ENCODE assay signal across 1 cellular context in genomic region chr11:112024778-112025678, GRCh38.
TF ChIP-seq lines count a peak whose summit lies in the region.

Gene DLAT, plus strand, starts transcription at chr11:112025408. Its CDS starts 65 bp downstream, at chr11:112025473.

TF ChIP-seq in K562, 482 proteins besides CTCF, POLR2A, EP300 and RAD21 (continued from another document and continues in another):
- peak; percentile 58 for TF ChIP-seq THAP12 (CRISPR knock-in tag; IDR thresholded peaks at IDR 0.05)
- TF ChIP-seq, protein P1, sequence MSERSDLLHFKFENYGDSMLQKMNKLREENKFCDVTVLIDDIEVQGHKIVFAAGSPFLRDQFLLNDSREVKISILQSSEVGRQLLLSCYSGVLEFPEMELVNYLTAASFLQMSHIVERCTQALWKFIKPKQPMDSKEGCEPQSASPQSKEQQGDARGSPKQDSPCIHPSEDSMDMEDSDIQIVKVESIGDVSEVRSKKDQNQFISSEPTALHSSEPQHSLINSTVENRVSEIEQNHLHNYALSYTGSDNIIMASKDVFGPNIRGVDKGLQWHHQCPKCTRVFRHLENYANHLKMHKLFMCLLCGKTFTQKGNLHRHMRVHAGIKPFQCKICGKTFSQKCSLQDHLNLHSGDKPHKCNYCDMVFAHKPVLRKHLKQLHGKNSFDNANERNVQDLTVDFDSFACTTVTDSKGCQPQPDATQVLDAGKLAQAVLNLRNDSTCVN (CRISPR knock-in tag; IDR thresholded peaks at IDR 0.05): peak; percentile 83
- TF ChIP-seq FUS (optimal IDR thresholded peaks at IDR 0.05; ENCODE audit: low read depth, low read length): no peak
- no peak for TF ChIP-seq HNRNPH1 (optimal IDR thresholded peaks at IDR 0.05; ENCODE audit: low read depth, low read length)
- peak; percentile 65; the same call in 1 of the 2 replicates for TF ChIP-seq ELF4 (CRISPR knock-in tag; IDR thresholded peaks at IDR 0.05)
- TF ChIP-seq MBD2 (IDR thresholded peaks at IDR 0.05; ENCODE audit: borderline replicate concordance, low read depth): peak; percentile 83; the same call in 1 of the 2 replicates
- TF ChIP-seq CLOCK (CRISPR knock-in tag; IDR thresholded peaks at IDR 0.05; ENCODE audit: borderline replicate concordance): no peak
- TF ChIP-seq ILF3 (IDR thresholded peaks at IDR 0.05; ENCODE audit: borderline replicate concordance): no peak
- TF ChIP-seq RBM14 (IDR thresholded peaks at IDR 0.05; ENCODE audit: borderline replicate concordance, insufficient read depth, low read depth, low read length): no peak
- TF ChIP-seq ZNF311 (CRISPR knock-in tag; IDR thresholded peaks at IDR 0.05): 0 out of 2 replicates have a peak, but pooled peaks have one; percentile 25
- TF ChIP-seq ETV5 (CRISPR knock-in tag; IDR thresholded peaks at IDR 0.05; ENCODE audit: low read depth): no peak; the same call in 1 of the 2 replicates
- no peak for TF ChIP-seq PHF21A (IDR thresholded peaks at IDR 0.05; ENCODE audit: borderline replicate concordance, low read depth)
- peak; percentile 11 to 62 for TF ChIP-seq AFF1 (IDR thresholded peaks at IDR 0.05; ENCODE audit: low read depth in 1 of 2, partially characterized antibody in 2 of 2)
- no peak for TF ChIP-seq ZNF134 (CRISPR knock-in tag; conservative IDR thresholded peaks at IDR 0.05)
- TF ChIP-seq, protein P2, sequence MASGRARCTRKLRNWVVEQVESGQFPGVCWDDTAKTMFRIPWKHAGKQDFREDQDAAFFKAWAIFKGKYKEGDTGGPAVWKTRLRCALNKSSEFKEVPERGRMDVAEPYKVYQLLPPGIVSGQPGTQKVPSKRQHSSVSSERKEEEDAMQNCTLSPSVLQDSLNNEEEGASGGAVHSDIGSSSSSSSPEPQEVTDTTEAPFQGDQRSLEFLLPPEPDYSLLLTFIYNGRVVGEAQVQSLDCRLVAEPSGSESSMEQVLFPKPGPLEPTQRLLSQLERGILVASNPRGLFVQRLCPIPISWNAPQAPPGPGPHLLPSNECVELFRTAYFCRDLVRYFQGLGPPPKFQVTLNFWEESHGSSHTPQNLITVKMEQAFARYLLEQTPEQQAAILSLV (tag; IDR thresholded peaks at IDR 0.05): no peak
- no peak for TF ChIP-seq SOX6 (IDR thresholded peaks at IDR 0.05)
- peak; percentile 48 for TF ChIP-seq RBM22 (IDR thresholded peaks at IDR 0.05; ENCODE audit: low read depth, low read length, poor library complexity, severe bottlenecking)
- peak; percentile 92 for TF ChIP-seq TAF1 (IDR thresholded peaks at IDR 0.05; ENCODE audit: control insufficient read depth, extremely low read depth, insufficient read depth, low read length, severe bottlenecking)
- peak; percentile 7; the same call in 1 of the 2 replicates for TF ChIP-seq TCF7 (IDR thresholded peaks at IDR 0.05; ENCODE audit: borderline replicate concordance)
- no peak for TF ChIP-seq SNAPC5 (CRISPR knock-in tag; IDR thresholded peaks at IDR 0.05)
- TF ChIP-seq ZBTB17 (CRISPR knock-in tag; IDR thresholded peaks at IDR 0.05): peak; percentile 64; the same call in 1 of the 2 replicates
- no peak for TF ChIP-seq HNRNPUL1 (IDR thresholded peaks at IDR 0.05; ENCODE audit: low read length)
- no peak; the same call in 1 of the 2 replicates for TF ChIP-seq HDGF (IDR thresholded peaks at IDR 0.05)
- TF ChIP-seq ZNF23 (CRISPR knock-in tag; IDR thresholded peaks at IDR 0.05): no peak
- TF ChIP-seq SMARCA4 (IDR thresholded peaks at IDR 0.05): peak; percentile 19; the same call in 1 of the 2 replicates
- TF ChIP-seq MCM5 (IDR thresholded peaks at IDR 0.05; ENCODE audit: low read depth): no peak
- peak; percentile 53 for TF ChIP-seq SMAD4 (CRISPR knock-in tag; conservative IDR thresholded peaks at IDR 0.05)
- TF ChIP-seq ZNF274 (IDR thresholded peaks at IDR 0.05; ENCODE audit: borderline replicate concordance, low read depth, low read length): no peak
- TF ChIP-seq, protein P3, sequence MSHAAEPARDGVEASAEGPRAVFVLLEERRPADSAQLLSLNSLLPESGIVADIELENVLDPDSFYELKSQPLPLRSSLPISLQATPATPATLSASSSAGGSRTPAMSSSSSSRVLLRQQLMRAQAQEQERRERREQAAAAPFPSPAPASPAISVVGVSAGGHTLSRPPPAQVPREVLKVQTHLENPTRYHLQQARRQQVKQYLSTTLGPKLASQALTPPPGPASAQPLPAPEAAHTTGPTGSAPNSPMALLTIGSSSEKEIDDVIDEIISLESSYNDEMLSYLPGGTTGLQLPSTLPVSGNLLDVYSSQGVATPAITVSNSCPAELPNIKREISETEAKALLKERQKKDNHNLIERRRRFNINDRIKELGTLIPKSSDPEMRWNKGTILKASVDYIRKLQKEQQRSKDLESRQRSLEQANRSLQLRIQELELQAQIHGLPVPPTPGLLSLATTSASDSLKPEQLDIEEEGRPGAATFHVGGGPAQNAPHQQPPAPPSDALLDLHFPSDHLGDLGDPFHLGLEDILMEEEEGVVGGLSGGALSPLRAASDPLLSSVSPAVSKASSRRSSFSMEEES (CRISPR knock-in tag; IDR thresholded peaks at IDR 0.05): no peak
- no peak for TF ChIP-seq ZNF507 (tag; conservative IDR thresholded peaks at IDR 0.05)
- no peak for TF ChIP-seq USF2 (CRISPR knock-in tag; IDR thresholded peaks at IDR 0.05)
- TF ChIP-seq, protein P4, sequence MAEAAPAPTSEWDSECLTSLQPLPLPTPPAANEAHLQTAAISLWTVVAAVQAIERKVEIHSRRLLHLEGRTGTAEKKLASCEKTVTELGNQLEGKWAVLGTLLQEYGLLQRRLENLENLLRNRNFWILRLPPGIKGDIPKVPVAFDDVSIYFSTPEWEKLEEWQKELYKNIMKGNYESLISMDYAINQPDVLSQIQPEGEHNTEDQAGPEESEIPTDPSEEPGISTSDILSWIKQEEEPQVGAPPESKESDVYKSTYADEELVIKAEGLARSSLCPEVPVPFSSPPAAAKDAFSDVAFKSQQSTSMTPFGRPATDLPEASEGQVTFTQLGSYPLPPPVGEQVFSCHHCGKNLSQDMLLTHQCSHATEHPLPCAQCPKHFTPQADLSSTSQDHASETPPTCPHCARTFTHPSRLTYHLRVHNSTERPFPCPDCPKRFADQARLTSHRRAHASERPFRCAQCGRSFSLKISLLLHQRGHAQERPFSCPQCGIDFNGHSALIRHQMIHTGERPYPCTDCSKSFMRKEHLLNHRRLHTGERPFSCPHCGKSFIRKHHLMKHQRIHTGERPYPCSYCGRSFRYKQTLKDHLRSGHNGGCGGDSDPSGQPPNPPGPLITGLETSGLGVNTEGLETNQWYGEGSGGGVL (CRISPR knock-in tag; IDR thresholded peaks at IDR 0.05): no peak
- no peak for TF ChIP-seq HDAC6 (IDR thresholded peaks at IDR 0.05; ENCODE audit: low read depth, low read length)
- TF ChIP-seq SMAD1 (IDR thresholded peaks at IDR 0.05; ENCODE audit: low read depth, low read length, partially characterized antibody): peak; percentile 20
- TF ChIP-seq CREBBP (IDR thresholded peaks at IDR 0.05; ENCODE audit: low read depth, low read length): no peak
- TF ChIP-seq, protein P5, sequence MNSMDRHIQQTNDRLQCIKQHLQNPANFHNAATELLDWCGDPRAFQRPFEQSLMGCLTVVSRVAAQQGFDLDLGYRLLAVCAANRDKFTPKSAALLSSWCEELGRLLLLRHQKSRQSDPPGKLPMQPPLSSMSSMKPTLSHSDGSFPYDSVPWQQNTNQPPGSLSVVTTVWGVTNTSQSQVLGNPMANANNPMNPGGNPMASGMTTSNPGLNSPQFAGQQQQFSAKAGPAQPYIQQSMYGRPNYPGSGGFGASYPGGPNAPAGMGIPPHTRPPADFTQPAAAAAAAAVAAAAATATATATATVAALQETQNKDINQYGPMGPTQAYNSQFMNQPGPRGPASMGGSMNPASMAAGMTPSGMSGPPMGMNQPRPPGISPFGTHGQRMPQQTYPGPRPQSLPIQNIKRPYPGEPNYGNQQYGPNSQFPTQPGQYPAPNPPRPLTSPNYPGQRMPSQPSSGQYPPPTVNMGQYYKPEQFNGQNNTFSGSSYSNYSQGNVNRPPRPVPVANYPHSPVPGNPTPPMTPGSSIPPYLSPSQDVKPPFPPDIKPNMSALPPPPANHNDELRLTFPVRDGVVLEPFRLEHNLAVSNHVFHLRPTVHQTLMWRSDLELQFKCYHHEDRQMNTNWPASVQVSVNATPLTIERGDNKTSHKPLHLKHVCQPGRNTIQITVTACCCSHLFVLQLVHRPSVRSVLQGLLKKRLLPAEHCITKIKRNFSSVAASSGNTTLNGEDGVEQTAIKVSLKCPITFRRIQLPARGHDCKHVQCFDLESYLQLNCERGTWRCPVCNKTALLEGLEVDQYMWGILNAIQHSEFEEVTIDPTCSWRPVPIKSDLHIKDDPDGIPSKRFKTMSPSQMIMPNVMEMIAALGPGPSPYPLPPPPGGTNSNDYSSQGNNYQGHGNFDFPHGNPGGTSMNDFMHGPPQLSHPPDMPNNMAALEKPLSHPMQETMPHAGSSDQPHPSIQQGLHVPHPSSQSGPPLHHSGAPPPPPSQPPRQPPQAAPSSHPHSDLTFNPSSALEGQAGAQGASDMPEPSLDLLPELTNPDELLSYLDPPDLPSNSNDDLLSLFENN (IDR thresholded peaks at IDR 0.05; ENCODE audit: low read depth in 2 of 2, low read length in 2 of 2): no peak
- TF ChIP-seq SAFB2 (IDR thresholded peaks at IDR 0.05; ENCODE audit: borderline replicate concordance, low read depth, low read length, severe bottlenecking): no peak
- TF ChIP-seq, protein P6, sequence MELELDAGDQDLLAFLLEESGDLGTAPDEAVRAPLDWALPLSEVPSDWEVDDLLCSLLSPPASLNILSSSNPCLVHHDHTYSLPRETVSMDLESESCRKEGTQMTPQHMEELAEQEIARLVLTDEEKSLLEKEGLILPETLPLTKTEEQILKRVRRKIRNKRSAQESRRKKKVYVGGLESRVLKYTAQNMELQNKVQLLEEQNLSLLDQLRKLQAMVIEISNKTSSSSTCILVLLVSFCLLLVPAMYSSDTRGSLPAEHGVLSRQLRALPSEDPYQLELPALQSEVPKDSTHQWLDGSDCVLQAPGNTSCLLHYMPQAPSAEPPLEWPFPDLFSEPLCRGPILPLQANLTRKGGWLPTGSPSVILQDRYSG (tag; conservative IDR thresholded peaks at IDR 0.05; ENCODE audit: low read depth): no peak
- 0 out of 2 replicates have a peak, but pooled peaks have one; percentile 39 for TF ChIP-seq ZNF764 (CRISPR knock-in tag; IDR thresholded peaks at IDR 0.05; ENCODE audit: low read depth)
